In the genomic region with DNA sequence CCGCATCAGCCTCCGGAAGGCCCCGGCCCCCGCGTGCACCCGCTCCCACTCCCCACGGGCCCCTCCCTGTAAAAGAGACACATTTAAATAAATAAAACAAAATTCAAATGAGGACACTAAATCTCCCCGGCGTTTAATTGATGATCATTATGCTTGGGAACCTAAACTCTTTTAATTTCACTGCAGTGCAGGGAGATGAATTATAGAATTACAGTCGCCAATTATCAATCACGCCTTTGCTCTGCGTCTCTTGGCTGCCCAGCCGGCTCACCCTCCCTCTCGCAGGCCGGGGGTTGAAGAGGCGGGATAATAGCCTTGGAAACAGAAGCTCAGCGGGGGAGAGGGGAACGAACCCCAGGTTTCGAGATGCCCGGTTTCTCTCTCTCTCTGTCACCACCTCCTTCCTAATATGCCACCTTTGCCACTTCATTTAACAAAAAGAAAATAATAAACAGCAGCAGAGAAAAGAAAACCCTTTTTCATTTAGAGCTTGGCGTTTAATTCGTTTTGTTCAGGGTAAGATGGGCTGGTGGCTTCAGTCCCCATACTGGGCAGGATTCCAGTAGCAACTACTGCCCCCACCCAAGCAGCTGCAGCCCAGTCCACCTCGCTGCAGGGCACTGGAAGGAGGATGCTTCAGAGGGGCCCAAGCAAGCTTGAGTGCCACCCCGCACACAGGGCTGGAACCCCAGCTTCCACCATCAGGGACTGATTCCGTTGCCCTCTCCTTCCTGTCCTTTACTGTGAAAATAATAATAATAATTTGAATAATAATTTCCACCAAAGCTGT, we compare ENCODE assay signal across 14 cellular contexts.
DNase-seq lines count a peak whose midpoint lies in the region; ATAC-seq lines count a peak whose summit lies in the region.
"Had no signal": no experiment of that assay in that cellular context is flagged by ENCODE, and none has a peak within 500 bp of the region (broad histone marks: within the 10 kb centered on the region; RNA-seq: fewer than 3 reads in every experiment).

No MANE protein-coding gene starts in this region.

- H3K4me1 ChIP-seq in HUES6 (ENCODE audit: control insufficient read depth, insufficient read depth, low read length) = peaks cover 60% of the 10 kb centered on the region

- peaks cover 42 to 62% of the 10 kb centered on the region in 2 donors for H3K27me3 Mint-ChIP-seq in stimulated activated naive B cell treated with anti-CD40 and anti-IgM and Interleukin-4, amounts not matched to agents 10 μg/mL and 1 μg/mL and 100 μg/mL, for 72 hours

- H3K27ac ChIP-seq in HUES6 (ENCODE audit: low read depth, low read length) = no peak overlapping the region
- H3K27ac ChIP-seq: brain microvascular endothelial cell, transverse colon had no signal

- H3K36me3 ChIP-seq in HUES6 (ENCODE audit: control insufficient read depth, insufficient read depth, low read length) = no peaks in the 10 kb centered on the region
- H3K36me3 ChIP-seq: brain microvascular endothelial cell, transverse colon had no signal

- H3K9me3 Mint-ChIP-seq in stimulated activated naive B cell treated with anti-CD40 and anti-IgM and Interleukin-4, amounts not matched to agents 10 μg/mL and 1 μg/mL and 100 μg/mL, for 72 hours = no peaks in the 10 kb centered on the region
- H3K9me3 Mint-ChIP-seq: T-helper 1 cell treated with Interleukin-12 subunit alpha and Interleukin-12 subunit beta and Interleukin-4 antibody, amounts not matched to agents 30 μg/mL and 1 μg/mL, for 36 hours had no signal

- H3K36me3 Mint-ChIP-seq in stimulated activated naive B cell treated with anti-CD40 and anti-IgM and Interleukin-4, amounts not matched to agents 10 μg/mL and 1 μg/mL and 100 μg/mL, for 72 hours = no peaks in the 10 kb centered on the region

- peaks cover 29% of the 10 kb centered on the region for H3K27me3 ChIP-seq in HUES6 (ENCODE audit: control insufficient read depth, insufficient read depth, low read length)
- H3K27me3 ChIP-seq: brain microvascular endothelial cell had no signal

- ATAC-seq in HG02642 (IDR thresholded peaks at IDR 0.05; ENCODE audit: poor library complexity, unreplicated experiment) = no peak
- no peak for ATAC-seq in HG02610 (IDR thresholded peaks at IDR 0.05; ENCODE audit: unreplicated experiment)
- no peak for ATAC-seq in stimulated activated naive B cell treated with anti-CD40 and anti-IgM and Interleukin-4, amounts not matched to agents 10 μg/mL and 1 μg/mL and 100 μg/mL, for 72 hours (replicated peaks)

- DNase-seq in Ammon's horn (ENCODE audit: low spot score) (peak; percentile 36), NCI-H526 treated with DMSO at 0.1 percent for 48 hours (lab: John Stamatoyannopoulos, UW) (peak; percentile 26), putamen (ENCODE audit: low spot score) (no peak)
- DNase-seq in stimulated activated naive B cell treated with anti-CD40 and anti-IgM and Interleukin-4, amounts not matched to agents 10 μg/mL and 1 μg/mL and 100 μg/mL, for 72 hours = no peak
- DNase-seq: activated CD8-positive, alpha-beta memory T cell treated with anti-CD3 and anti-CD28 coated beads, Interleukin-2, amount 50 U/mL, for 4 hours; activated naive CD4-positive, alpha-beta T cell treated with anti-CD3 and anti-CD28 coated beads, Interleukin-2, amount 50 U/mL, for 16 hours; brain microvascular endothelial cell; transverse colon had no signal

- no peak overlapping the region for H3K9ac ChIP-seq in HUES6 (ENCODE audit: low read length)

- no peaks in the 10 kb centered on the region for H3K9me3 ChIP-seq in HUES6 (ENCODE audit: control insufficient read depth, insufficient read depth, low read depth, low read length)
- H3K9me3 ChIP-seq in iPS-18c (ENCODE audit: control insufficient read depth, insufficient read depth, low read length) = no peaks in the 10 kb centered on the region
- H3K9me3 ChIP-seq: transverse colon had no signal

- H3K27ac Mint-ChIP-seq in stimulated activated naive B cell treated with anti-CD40 and anti-IgM and Interleukin-4, amounts not matched to agents 10 μg/mL and 1 μg/mL and 100 μg/mL, for 72 hours = no peak overlapping the region
- H3K27ac Mint-ChIP-seq: T-helper 1 cell treated with Interleukin-12 subunit alpha and Interleukin-12 subunit beta and Interleukin-4 antibody, amounts not matched to agents 30 μg/mL and 1 μg/mL, for 36 hours had no signal

- no peak overlapping the region for H3K4me3 Mint-ChIP-seq in stimulated activated naive B cell treated with anti-CD40 and anti-IgM and Interleukin-4, amounts not matched to agents 10 μg/mL and 1 μg/mL and 100 μg/mL, for 72 hours
- H3K4me3 Mint-ChIP-seq: T-helper 1 cell treated with Interleukin-12 subunit alpha and Interleukin-12 subunit beta and Interleukin-4 antibody, amounts not matched to agents 30 μg/mL and 1 μg/mL, for 36 hours had no signal

- H3K4me1 Mint-ChIP-seq in stimulated activated naive B cell treated with anti-CD40 and anti-IgM and Interleukin-4, amounts not matched to agents 10 μg/mL and 1 μg/mL and 100 μg/mL, for 72 hours = no peaks in the 10 kb centered on the region

- H3K4me3 ChIP-seq in HUES6 (ENCODE audit: low read depth, low read length) = peak overlapping the region; percentile 42
- H3K4me3 ChIP-seq in iPS-18c (ENCODE audit: insufficient read depth, low read depth, low read length) = peak overlapping the region; percentile 16
- H3K4me3 ChIP-seq: lung, transverse colon had no signal

Comparison
In these comparisons a context has a peak if more than half of its experiments do, and no peak if none do; other contexts are left out.
1. DNase-seq: peak in Ammon's horn (single experiment) and NCI-H526 treated with DMSO at 0.1 percent for 48 hours (single experiment); none in stimulated activated naive B cell treated with anti-CD40 and anti-IgM and Interleukin-4, amounts not matched to agents 10 μg/mL and 1 μg/mL and 100 μg/mL, for 72 hours (single experiment) and putamen (single experiment).